In genomic region chr2:27703638-27704341, GRCh38 we compare ENCODE assay signal across 1 cellular context.
A peak's percentile ranks its signal among the peaks of the same experiment; 100 is the strongest.
TF ChIP-seq lines count a peak whose summit lies in the region.

No MANE protein-coding gene starts in this region.

TF ChIP-seq in HepG2, 621 proteins besides CTCF, POLR2A, EP300 and RAD21 (continued from another document and continues in another):
- TF ChIP-seq FOXJ3 (CRISPR knock-in tag; IDR thresholded peaks at IDR 0.05; ENCODE audit: borderline replicate concordance), result no peak
- no peak for TF ChIP-seq ADNP (CRISPR knock-in tag; IDR thresholded peaks at IDR 0.05)
- TF ChIP-seq HDAC2 (CRISPR knock-in tag; IDR thresholded peaks at IDR 0.05), result no peak
- no peak for TF ChIP-seq TRIM22 (IDR thresholded peaks at IDR 0.05)
- 0 out of 2 replicates have a peak, but pooled peaks have one; percentile 29 for TF ChIP-seq ZNF792 (CRISPR knock-in tag; IDR thresholded peaks at IDR 0.05)
- TF ChIP-seq SAP130 (CRISPR knock-in tag; IDR thresholded peaks at IDR 0.05; ENCODE audit: low read depth), result peak; percentile 50; the same call in 1 of the 2 replicates
- TF ChIP-seq NR0B2 (CRISPR knock-in tag; IDR thresholded peaks at IDR 0.05), result no peak
- no peak for TF ChIP-seq SOX6 (IDR thresholded peaks at IDR 0.05)
- TF ChIP-seq SOX6 (CRISPR knock-in tag; IDR thresholded peaks at IDR 0.05), result peak; percentile 44
- 0 out of 2 replicates have a peak, but pooled peaks have one; percentile 38 for TF ChIP-seq CREB3 (CRISPR knock-in tag; IDR thresholded peaks at IDR 0.05)
- no peak for TF ChIP-seq SMARCE1 (IDR thresholded peaks at IDR 0.05; ENCODE audit: borderline replicate concordance)
- TF ChIP-seq MXD3 (CRISPR knock-in tag; IDR thresholded peaks at IDR 0.05), result no peak
- 0 out of 2 replicates have a peak, but pooled peaks have one; percentile 25 for TF ChIP-seq FOXA3 (CRISPR knock-in tag; IDR thresholded peaks at IDR 0.05)
- TF ChIP-seq ATAD3A (CRISPR knock-in tag; IDR thresholded peaks at IDR 0.05), result no peak
- TF ChIP-seq SRF (IDR thresholded peaks at IDR 0.05; ENCODE audit: low read depth, low read length), result 0 out of 2 replicates have a peak, but pooled peaks have one; percentile 25
- peak; percentile 57 for TF ChIP-seq DBP (CRISPR knock-in tag; IDR thresholded peaks at IDR 0.05; ENCODE audit: not compliant biosample characterization)
- no peak for TF ChIP-seq FIP1L1 (IDR thresholded peaks at IDR 0.05; ENCODE audit: borderline replicate concordance, insufficient read depth, low read depth, low read length)
- TF ChIP-seq ARNT2 (CRISPR knock-in tag; IDR thresholded peaks at IDR 0.05; ENCODE audit: low read depth), result no peak
- TF ChIP-seq MYC (CRISPR knock-in tag; IDR thresholded peaks at IDR 0.05; ENCODE audit: borderline replicate concordance), result 0 out of 2 replicates have a peak, but pooled peaks have one; percentile 14
- TF ChIP-seq PAWR (CRISPR knock-in tag; IDR thresholded peaks at IDR 0.05; ENCODE audit: borderline replicate concordance), result no peak
- no peak for TF ChIP-seq ZNF230 (CRISPR knock-in tag; IDR thresholded peaks at IDR 0.05)
- 0 out of 2 replicates have a peak, but pooled peaks have one; percentile 36 for TF ChIP-seq ZNF331 (CRISPR knock-in tag; IDR thresholded peaks at IDR 0.05)
- no peak; the same call in 1 of the 2 replicates for TF ChIP-seq MIER3 (CRISPR knock-in tag; IDR thresholded peaks at IDR 0.05; ENCODE audit: borderline replicate concordance)
- TF ChIP-seq KLF6 (CRISPR knock-in tag; IDR thresholded peaks at IDR 0.05), result no peak
- no peak for TF ChIP-seq YY1 (IDR thresholded peaks at IDR 0.05; ENCODE audit: insufficient read depth, insufficient replicate concordance, low read depth, low read length)
- TF ChIP-seq TSC22D2 (CRISPR knock-in tag; IDR thresholded peaks at IDR 0.05; ENCODE audit: borderline replicate concordance), result 0 out of 2 replicates have a peak, but pooled peaks have one; percentile 58
- TF ChIP-seq KLF15 (CRISPR knock-in tag; IDR thresholded peaks at IDR 0.05; ENCODE audit: borderline replicate concordance), result no peak
- TF ChIP-seq MBNL3 (CRISPR knock-in tag; conservative IDR thresholded peaks at IDR 0.05), result no peak
- TF ChIP-seq ZNF614 (CRISPR knock-in tag; IDR thresholded peaks at IDR 0.05; ENCODE audit: borderline replicate concordance), result no peak
- no peak for TF ChIP-seq SRSF9 (IDR thresholded peaks at IDR 0.05; ENCODE audit: borderline replicate concordance, insufficient read depth, low read depth, low read length, poor library complexity, severe bottlenecking)
- TF ChIP-seq ZNF30 (CRISPR knock-in tag; IDR thresholded peaks at IDR 0.05), result no peak
- no peak for TF ChIP-seq ZNF784 (CRISPR knock-in tag; IDR thresholded peaks at IDR 0.05; ENCODE audit: borderline replicate concordance)
- TF ChIP-seq ZSCAN5A (CRISPR knock-in tag; IDR thresholded peaks at IDR 0.05; ENCODE audit: borderline replicate concordance), result no peak
- no peak for TF ChIP-seq ZNF782 (CRISPR knock-in tag; IDR thresholded peaks at IDR 0.05; ENCODE audit: borderline replicate concordance)
- 0 out of 2 replicates have a peak, but pooled peaks have one; percentile 14 for TF ChIP-seq AHDC1 (CRISPR knock-in tag; IDR thresholded peaks at IDR 0.05; ENCODE audit: borderline replicate concordance)
- TF ChIP-seq ARID2 (CRISPR knock-in tag; IDR thresholded peaks at IDR 0.05; ENCODE audit: borderline replicate concordance), result no peak
- TF ChIP-seq FOSL2 (CRISPR knock-in tag; IDR thresholded peaks at IDR 0.05), result peak; percentile 39; the same call in 1 of the 2 replicates
- no peak for TF ChIP-seq ZFP82 (CRISPR knock-in tag; IDR thresholded peaks at IDR 0.05; ENCODE audit: borderline replicate concordance)
- no peak for TF ChIP-seq ZNF414 (CRISPR knock-in tag; IDR thresholded peaks at IDR 0.05)
- TF ChIP-seq ETS1 (CRISPR knock-in tag; IDR thresholded peaks at IDR 0.05), result no peak
- no peak for TF ChIP-seq KAT2B (IDR thresholded peaks at IDR 0.05; ENCODE audit: borderline replicate concordance, low read depth, low read length)
- 0 out of 2 replicates have a peak, but pooled peaks have one; percentile 36 for TF ChIP-seq TGIF2 (CRISPR knock-in tag; IDR thresholded peaks at IDR 0.05)
- no peak for TF ChIP-seq TERF1 (CRISPR knock-in tag; IDR thresholded peaks at IDR 0.05)
- peak; percentile 47; the same call in 1 of the 2 replicates for TF ChIP-seq ZSCAN9 (CRISPR knock-in tag; IDR thresholded peaks at IDR 0.05; ENCODE audit: borderline replicate concordance)
- no peak for TF ChIP-seq DNMT3B (CRISPR knock-in tag; conservative IDR thresholded peaks at IDR 0.05)
- TF ChIP-seq KMT2A (CRISPR knock-in tag; IDR thresholded peaks at IDR 0.05), result no peak
